13 cellular contexts compared by ENCODE assay signal in genomic region chr12:122100568-122100967, GRCh38. TPM values are rescaled to one million over a fixed set of nuclear protein-coding genes. Genes with fewer than 3 reads are reported as not detected.
A peak's percentile ranks its signal among the peaks of the same experiment; 100 is the strongest.
DNase-seq lines count a peak whose midpoint lies in the region; ATAC-seq, FAIRE-seq and TF ChIP-seq lines count a peak whose summit lies in the region.
"Had no signal": no experiment of that assay in that cellular context is flagged by ENCODE, and none has a peak within 500 bp of the region (broad histone marks: within the 10 kb centered on the region; RNA-seq: fewer than 3 reads in every experiment).

No MANE protein-coding gene starts in this region.

- H3K4me1 ChIP-seq in psoas muscle = peaks cover 85% of the 10 kb centered on the region

- H3K4me3 Mint-ChIP-seq in activated CD4-positive, alpha-beta T cell treated with anti-CD3 and anti-CD28 coated beads, Interleukin-2, amount 10 ng/mL, durations not matched to agents 7 days and 5 days = no peak overlapping the region
- H3K4me3 Mint-ChIP-seq in activated CD8-positive, alpha-beta T cell treated with anti-CD3 and anti-CD28 coated beads, Interleukin-2, amount 10 ng/mL, durations not matched to agents 7 days and 5 days = peak overlapping the region; percentile 23

- FAIRE-seq in GM12891 (lab: Jason Lieb, UNC) (no peak), HTR-8/SVneo (lab: Jason Lieb, UNC) (no peak)
- FAIRE-seq: HepG2 had no signal

- H3K27me3 Mint-ChIP-seq in activated CD4-positive, alpha-beta T cell treated with anti-CD3 and anti-CD28 coated beads, Interleukin-2, amount 10 ng/mL, durations not matched to agents 7 days and 5 days = no peaks in the 10 kb centered on the region
- H3K27me3 Mint-ChIP-seq in activated CD8-positive, alpha-beta T cell treated with anti-CD3 and anti-CD28 coated beads, Interleukin-2, amount 10 ng/mL, durations not matched to agents 7 days and 5 days (ENCODE audit: low read depth) = no peaks in the 10 kb centered on the region
- H3K27me3 Mint-ChIP-seq: progenitor cell of endocrine pancreas had no signal

- CTCF ChIA-PET in activated CD4-positive, alpha-beta T cell treated with anti-CD3 and anti-CD28 coated beads, Interleukin-2, amount 10 ng/mL, durations not matched to agents 7 days and 5 days (lab: Charles Lee) = no interaction called here
- CTCF ChIA-PET in activated CD8-positive, alpha-beta T cell treated with anti-CD3 and anti-CD28 coated beads, Interleukin-2, amount 10 ng/mL, durations not matched to agents 7 days and 5 days (lab: Charles Lee) = interaction anchor here (0.8 to 1.9 kb wide), 5 partner anchors 14 to 23 kb away, joined by 3 to 8 read pairs (median 4); no protein-coding TSS in a partner anchor
- CTCF ChIA-PET in HEK293T (lab: Yijun Ruan, JAX) = no interaction called here

- POLR2A ChIA-PET in activated CD4-positive, alpha-beta T cell treated with anti-CD3 and anti-CD28 coated beads, Interleukin-2, amount 10 ng/mL, durations not matched to agents 7 days and 5 days (lab: Charles Lee) = interaction anchor here (0.5 kb wide), 1 partner anchor 17 kb away, joined by 3 read pairs; no protein-coding TSS in a partner anchor
- POLR2A ChIA-PET in activated CD8-positive, alpha-beta T cell treated with anti-CD3 and anti-CD28 coated beads, Interleukin-2, amount 10 ng/mL, durations not matched to agents 7 days and 5 days (lab: Charles Lee) = interaction anchor here (1.4 kb wide), 1 partner anchor 20 kb away, joined by 10 read pairs; no protein-coding TSS in a partner anchor
- POLR2A ChIA-PET in HEK293T (lab: Yijun Ruan, JAX) = no interaction called here

- H3K36me3 Mint-ChIP-seq in activated CD4-positive, alpha-beta T cell treated with anti-CD3 and anti-CD28 coated beads, Interleukin-2, amount 10 ng/mL, durations not matched to agents 7 days and 5 days (ENCODE audit: low read depth) = peaks cover 15% of the 10 kb centered on the region
- peaks cover 24% of the 10 kb centered on the region for H3K36me3 Mint-ChIP-seq in activated CD8-positive, alpha-beta T cell treated with anti-CD3 and anti-CD28 coated beads, Interleukin-2, amount 10 ng/mL, durations not matched to agents 7 days and 5 days (ENCODE audit: low read depth)

- no peaks in the 10 kb centered on the region for H3K9me3 ChIP-seq in psoas muscle
- H3K9me3 ChIP-seq: left lung had no signal

- no peaks in the 10 kb centered on the region for H3K27me3 ChIP-seq in psoas muscle (ENCODE audit: insufficient read depth in 3 of 3, low read length in 2 of 3)
- H3K27me3 ChIP-seq: left lung had no signal

- TF ChIP-seq CTCF in psoas muscle (IDR thresholded peaks at IDR 0.05) = no peak

- peak overlapping the region; percentile 97 for H3K27ac ChIP-seq in psoas muscle

- no peaks in the 10 kb centered on the region for H3K36me3 ChIP-seq in psoas muscle (ENCODE audit: insufficient read depth in 1 of 2, low read depth in 1 of 2)
- H3K36me3 ChIP-seq: left lung had no signal

- intact Hi-C loops in psoas muscle (cut with DNase I) = no loop called here

- H3K4me1 Mint-ChIP-seq in activated CD4-positive, alpha-beta T cell treated with anti-CD3 and anti-CD28 coated beads, Interleukin-2, amount 10 ng/mL, durations not matched to agents 7 days and 5 days = peaks cover 69% of the 10 kb centered on the region
- peaks cover 76% of the 10 kb centered on the region for H3K4me1 Mint-ChIP-seq in activated CD8-positive, alpha-beta T cell treated with anti-CD3 and anti-CD28 coated beads, Interleukin-2, amount 10 ng/mL, durations not matched to agents 7 days and 5 days (ENCODE audit: low read depth)

- TF ChIP-seq POLR2A in GM12891 (IDR thresholded peaks at IDR 0.05; ENCODE audit: low read depth, low read length) = no peak

- no peaks in the 10 kb centered on the region for H3K9me3 Mint-ChIP-seq in activated CD4-positive, alpha-beta T cell treated with anti-CD3 and anti-CD28 coated beads, Interleukin-2, amount 10 ng/mL, durations not matched to agents 7 days and 5 days
- H3K9me3 Mint-ChIP-seq in activated CD8-positive, alpha-beta T cell treated with anti-CD3 and anti-CD28 coated beads, Interleukin-2, amount 10 ng/mL, durations not matched to agents 7 days and 5 days (ENCODE audit: insufficient read depth) = no peaks in the 10 kb centered on the region

- DNase-seq in activated CD4-positive, alpha-beta T cell treated with anti-CD3 and anti-CD28 coated beads, Interleukin-2, amount 10 ng/mL, durations not matched to agents 7 days and 5 days = no peak
- DNase-seq in activated CD4-positive, alpha-beta T cell treated with anti-CD3 and anti-CD28 coated beads, Interleukin-2, amount 50 U/mL, for 4 hours = no peak
- peak; percentile 37 for DNase-seq in DMS79 (lab: John Stamatoyannopoulos, UW)
- DNase-seq in activated CD8-positive, alpha-beta T cell treated with anti-CD3 and anti-CD28 coated beads, Interleukin-2, amount 10 ng/mL, durations not matched to agents 7 days and 5 days = no peak
- no peak for DNase-seq in psoas muscle
- DNase-seq in GM12891 (ENCODE audit: insufficient read length, low spot score) = no peak
- no peak for DNase-seq in HEK293T (ENCODE audit: extremely low spot score)
- no peak for DNase-seq in HTR-8/SVneo (ENCODE audit: insufficient read length, low spot score)
- DNase-seq: left lung, MV-4-11, SHP77 had no signal

- WGBS in psoas muscle, 3 donors = 82 to 94% (median 84%) methylated on average over 1 of the region's 1 CpG

- H3K4me3 ChIP-seq in psoas muscle = no peak overlapping the region
- H3K4me3 ChIP-seq: left lung had no signal

- H3K27ac Mint-ChIP-seq in activated CD4-positive, alpha-beta T cell treated with anti-CD3 and anti-CD28 coated beads, Interleukin-2, amount 10 ng/mL, durations not matched to agents 7 days and 5 days = peak overlapping the region; percentile 76
- peak overlapping the region; percentile 27 for H3K27ac Mint-ChIP-seq in activated CD8-positive, alpha-beta T cell treated with anti-CD3 and anti-CD28 coated beads, Interleukin-2, amount 10 ng/mL, durations not matched to agents 7 days and 5 days
- H3K27ac Mint-ChIP-seq: progenitor cell of endocrine pancreas had no signal

- ATAC-seq in activated CD8-positive, alpha-beta T cell treated with anti-CD3 and anti-CD28 coated beads, Interleukin-2, amount 10 ng/mL, durations not matched to agents 7 days and 5 days = no peak
- no peak for ATAC-seq in psoas muscle
- ATAC-seq: HepG2, left lung had no signal

TF ChIP-seq in GM12891, 5 proteins besides CTCF, POLR2A, EP300 and RAD21:
- TF ChIP-seq POU2F2 (IDR thresholded peaks at IDR 0.05; ENCODE audit: low read depth, low read length) (no peak), PAX5 (IDR thresholded peaks at IDR 0.05; ENCODE audit: insufficient read depth, low read length, severe bottlenecking) (no peak), POLR2AphosphoS5 (IDR thresholded peaks at IDR 0.05; ENCODE audit: low read depth, low read length) (no peak), TAF1 (IDR thresholded peaks at IDR 0.05; ENCODE audit: low read depth, low read length) (no peak), SPI1 (IDR thresholded peaks at IDR 0.05; ENCODE audit: low read depth, low read length) (no peak)

TF ChIP-seq in HEK293T, 16 proteins besides CTCF, POLR2A, EP300 and RAD21:
- TF ChIP-seq LEF1 (IDR thresholded peaks at IDR 0.05; ENCODE audit: borderline replicate concordance) = no peak
- TF ChIP-seq, protein P1, sequence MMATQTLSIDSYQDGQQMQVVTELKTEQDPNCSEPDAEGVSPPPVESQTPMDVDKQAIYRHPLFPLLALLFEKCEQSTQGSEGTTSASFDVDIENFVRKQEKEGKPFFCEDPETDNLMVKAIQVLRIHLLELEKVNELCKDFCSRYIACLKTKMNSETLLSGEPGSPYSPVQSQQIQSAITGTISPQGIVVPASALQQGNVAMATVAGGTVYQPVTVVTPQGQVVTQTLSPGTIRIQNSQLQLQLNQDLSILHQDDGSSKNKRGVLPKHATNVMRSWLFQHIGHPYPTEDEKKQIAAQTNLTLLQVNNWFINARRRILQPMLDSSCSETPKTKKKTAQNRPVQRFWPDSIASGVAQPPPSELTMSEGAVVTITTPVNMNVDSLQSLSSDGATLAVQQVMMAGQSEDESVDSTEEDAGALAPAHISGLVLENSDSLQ (IDR thresholded peaks at IDR 0.05) = no peak
- no peak for TF ChIP-seq FOXM1 (IDR thresholded peaks at IDR 0.05; ENCODE audit: borderline replicate concordance)
- no peak for TF ChIP-seq CTBP1 (IDR thresholded peaks at IDR 0.05; ENCODE audit: borderline replicate concordance)
- no peak for TF ChIP-seq HDGF (IDR thresholded peaks at IDR 0.05; ENCODE audit: borderline replicate concordance)
- no peak for TF ChIP-seq FOXA1 (IDR thresholded peaks at IDR 0.05)
- no peak for TF ChIP-seq ZNF384 (IDR thresholded peaks at IDR 0.05)
- TF ChIP-seq ARNT (IDR thresholded peaks at IDR 0.05) = no peak
- TF ChIP-seq SUZ12 (IDR thresholded peaks at IDR 0.05) = no peak
- no peak for TF ChIP-seq TARDBP (IDR thresholded peaks at IDR 0.05)
- TF ChIP-seq SP1 (IDR thresholded peaks at IDR 0.05) = no peak
- TF ChIP-seq ELF4 (IDR thresholded peaks at IDR 0.05) = no peak
- TF ChIP-seq BHLHE40 (IDR thresholded peaks at IDR 0.05; ENCODE audit: borderline replicate concordance) = no peak
- TF ChIP-seq NFRKB (IDR thresholded peaks at IDR 0.05) = no peak
- TF ChIP-seq L3MBTL2 (conservative IDR thresholded peaks at IDR 0.05) = no peak
- no peak for TF ChIP-seq FOXK2 (IDR thresholded peaks at IDR 0.05)

RNA-seq across cellular contexts. Expression of gene MLXIP, which starts 22.0 kb away (rescaled TPM):
- 10 to 100 TPM; 45.7 to 46.8 TPM for total RNA-seq in activated CD4-positive, alpha-beta T cell treated with anti-CD3 and anti-CD28 coated beads, Interleukin-2, amount 10 ng/mL, durations not matched to agents 7 days and 5 days
- 10 to 100 TPM; 38.8 to 42.7 TPM for total RNA-seq in activated CD8-positive, alpha-beta T cell treated with anti-CD3 and anti-CD28 coated beads, Interleukin-2, amount 10 ng/mL, durations not matched to agents 7 days and 5 days
- 100 to 1,000 TPM; 114 to 184 (median 137) TPM for total RNA-seq in psoas muscle
- polyA plus RNA-seq in psoas muscle = 100 to 1,000 TPM in 1 of 3 donors, 10 to 100 TPM in 2; 50.9 to 114 (median 55.0) TPM
- 4.6 TPM for polyA plus RNA-seq in GM12891 (2012; ENCODE audit: low read depth, missing spikeins)
